ENCODE assay signal across 13 cellular contexts in the genomic region with DNA sequence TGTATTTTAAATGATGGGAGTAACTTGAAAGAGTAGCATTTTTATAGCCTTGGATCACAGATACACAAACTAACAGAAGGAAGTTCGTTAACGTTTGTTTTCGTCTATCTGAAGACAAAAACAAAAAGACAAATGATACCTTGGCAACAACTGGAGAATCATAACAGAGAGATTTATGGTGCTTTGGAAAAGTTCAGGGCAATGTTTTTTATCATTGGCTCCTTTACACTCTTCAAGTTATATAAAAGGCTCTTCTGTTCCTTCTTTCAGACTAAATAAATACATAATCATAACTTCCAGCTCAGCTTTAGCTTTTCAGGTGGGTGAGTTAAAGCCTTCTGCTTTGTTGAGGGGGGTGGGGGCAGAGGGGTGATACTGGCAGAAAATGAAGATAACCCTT.
"Had no signal": no experiment of that assay in that cellular context is flagged by ENCODE, and none has a peak within 500 bp of the region (broad histone marks: within the 10 kb centered on the region; RNA-seq: fewer than 3 reads in every experiment).

No MANE protein-coding gene starts in this region.

- H3K27ac ChIP-seq: epithelial cell of prostate, lower lobe of right lung, skin epidermis, tibial nerve had no signal

- H3K36me3 Mint-ChIP-seq: activated naive CD4-positive, alpha-beta T cell treated with anti-CD3 and anti-CD28 coated beads, Interleukin-2, amount 50 U/mL, for 24 hours; immature natural killer cell had no signal

- DNase-seq: activated CD4-positive, alpha-beta T cell treated with anti-CD3 and anti-CD28 coated beads, Interleukin-2, amount 50 U/mL, for 4 hours; activated gamma-delta T cell; effector memory CD8-positive, alpha-beta T cell; head of caudate nucleus; immature natural killer cell; lower lobe of right lung; occipital lobe; stimulated activated naive CD8-positive, alpha-beta T cell treated with anti-CD3 and anti-CD28 coated beads, Interleukin-15, Interleukin-2, amounts not matched to agents 100 U/mL and 50 U/mL, for 24 hours; T-helper 17 cell had no signal

- H3K4me3 Mint-ChIP-seq: activated naive CD4-positive, alpha-beta T cell treated with anti-CD3 and anti-CD28 coated beads, Interleukin-2, amount 50 U/mL, for 24 hours; effector memory CD8-positive, alpha-beta T cell; immature natural killer cell; T-helper 17 cell had no signal

- H3K27ac Mint-ChIP-seq: activated naive CD4-positive, alpha-beta T cell treated with anti-CD3 and anti-CD28 coated beads, Interleukin-2, amount 50 U/mL, for 24 hours; effector memory CD8-positive, alpha-beta T cell; immature natural killer cell; T-helper 17 cell had no signal

- H3K27me3 ChIP-seq: tibial nerve had no signal

- H3K4me3 ChIP-seq: lower lobe of right lung, skin epidermis, tibial nerve had no signal

- ATAC-seq: effector memory CD8-positive, alpha-beta T cell; stimulated activated naive CD8-positive, alpha-beta T cell treated with anti-CD3 and anti-CD28 coated beads, Interleukin-15, Interleukin-2, amounts not matched to agents 100 U/mL and 50 U/mL, for 24 hours; T-helper 17 cell had no signal

- H3K9me3 ChIP-seq: lower lobe of right lung, tibial nerve had no signal

- H3K36me3 ChIP-seq: lower lobe of right lung, tibial nerve had no signal

- H3K4me1 Mint-ChIP-seq: activated naive CD4-positive, alpha-beta T cell treated with anti-CD3 and anti-CD28 coated beads, Interleukin-2, amount 50 U/mL, for 24 hours; immature natural killer cell; T-helper 17 cell had no signal

- H3K9me3 Mint-ChIP-seq: activated naive CD4-positive, alpha-beta T cell treated with anti-CD3 and anti-CD28 coated beads, Interleukin-2, amount 50 U/mL, for 24 hours; effector memory CD8-positive, alpha-beta T cell; immature natural killer cell had no signal
